ENCODE assay signal across 12 cellular contexts in the genomic region with DNA sequence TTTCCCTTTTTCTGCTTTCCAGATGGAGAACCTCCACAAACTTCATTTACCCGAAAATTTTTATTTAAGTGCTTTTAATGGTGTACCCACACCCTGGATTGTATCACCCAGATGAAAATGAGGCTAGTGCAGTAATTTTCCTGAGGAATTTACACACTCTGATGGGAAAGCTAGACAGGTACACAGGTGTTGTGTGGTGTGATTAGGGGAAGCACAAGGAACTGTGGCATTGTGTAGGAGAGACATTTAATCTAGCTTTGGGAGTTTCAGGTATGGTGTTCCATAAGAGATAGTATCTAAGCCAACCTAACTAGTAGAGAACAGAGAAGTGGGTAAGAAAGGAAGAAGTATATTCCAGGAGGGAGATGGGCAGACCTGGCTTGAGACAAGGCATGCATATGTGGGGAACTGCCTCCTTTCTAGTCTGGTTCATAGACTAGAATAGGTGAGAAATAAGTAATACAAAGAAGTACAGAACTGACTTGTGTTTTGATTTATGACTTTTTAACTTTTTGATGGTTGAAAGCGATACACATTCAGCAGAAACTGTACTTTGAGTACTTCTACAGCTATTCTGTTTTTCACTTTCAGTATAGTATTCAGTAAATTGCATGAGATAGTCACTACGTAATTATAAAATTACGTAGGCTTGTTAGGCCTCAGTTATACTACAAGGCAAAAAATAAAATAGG.
DNase-seq lines count a peak whose midpoint lies in the region; ATAC-seq and TF ChIP-seq lines count a peak whose summit lies in the region.
"Had no signal": no experiment of that assay in that cellular context is flagged by ENCODE, and none has a peak within 500 bp of the region (broad histone marks: within the 10 kb centered on the region; RNA-seq: fewer than 3 reads in every experiment).

No MANE protein-coding gene starts in this region.

- H3K27ac ChIP-seq in brain microvascular endothelial cell, result no peak overlapping the region
- H3K27ac ChIP-seq: WERI-Rb-1 had no signal

- ATAC-seq in GM18520 (IDR thresholded peaks at IDR 0.05; ENCODE audit: unreplicated experiment), result peak; percentile 71
- ATAC-seq in GM19324 (IDR thresholded peaks at IDR 0.05; ENCODE audit: low FRiP score, unreplicated experiment), result peak; percentile 53
- peak; percentile 53 for ATAC-seq in HG02623 (IDR thresholded peaks at IDR 0.05; ENCODE audit: unreplicated experiment)
- ATAC-seq in HG03457 (IDR thresholded peaks at IDR 0.05; ENCODE audit: unreplicated experiment), result peak; percentile 59

- in situ Hi-C loops in brain microvascular endothelial cell (cut with HindIII; ENCODE audit: low pct_ligation_motif_present, low sequenced_read_pairs), result no loop called here

- no peak for DNase-seq in HK-2 (ENCODE audit: unreplicated experiment)
- no peak for DNase-seq in NCI-H748 treated with DMSO at 0.1 percent for 48 hours (lab: John Stamatoyannopoulos, UW)
- DNase-seq in brain microvascular endothelial cell, result no peak
- DNase-seq: GDM1, midbrain, MV-4-11, SK-N-SH, WERI-Rb-1 had no signal

- H3K27me3 ChIP-seq in brain microvascular endothelial cell (replicated peaks), result no peaks in the 10 kb centered on the region

- H3K36me3 ChIP-seq in brain microvascular endothelial cell (replicated peaks), result peaks cover 59% of the 10 kb centered on the region

- no peak overlapping the region for H3K4me3 ChIP-seq in brain microvascular endothelial cell (ENCODE audit: low read depth, low read length)

- TF ChIP-seq CTCF in brain microvascular endothelial cell (IDR thresholded peaks at IDR 0.05; ENCODE audit: low read depth, low read length, missing control alignments), result no peak
